In genomic region chr6:98945311-98946005, GRCh38 we compare ENCODE assay signal across 11 cellular contexts. TPM values are rescaled to one million over a fixed set of nuclear protein-coding genes. Genes with fewer than 3 reads are reported as not detected.
A peak's percentile ranks its signal among the peaks of the same experiment; 100 is the strongest.
DNase-seq lines count a peak whose midpoint lies in the region; ATAC-seq, FAIRE-seq and TF ChIP-seq lines count a peak whose summit lies in the region.
"Had no signal": no experiment of that assay in that cellular context is flagged by ENCODE, and none has a peak within 500 bp of the region (broad histone marks: within the 10 kb centered on the region; RNA-seq: fewer than 3 reads in every experiment).

No MANE protein-coding gene starts in this region.

- H3K36me3 ChIP-seq in SK-N-SH (replicated peaks in 1 of 2; ENCODE audit: control insufficient read depth in 1 of 2, insufficient read depth in 2 of 2, low read length in 1 of 2) (peaks cover 0 to 3% of the 10 kb centered on the region in 2 experiments), kidney (ENCODE audit: control insufficient read depth in 1 of 2, insufficient read depth in 2 of 2, low read length in 2 of 2) (no peaks in the 10 kb centered on the region)

- WGBS in SK-N-SH (ENCODE audit: low lambda C conversion rate): 60% methylated on average over 2 of the region's 2 CpGs

- H3K27ac Mint-ChIP-seq in activated T-helper 1 cell treated with anti-CD3 and anti-CD28 coated beads, Interleukin-12 subunit alpha, Interleukin-12 subunit beta, Interleukin-2, Interleukin-4 antibody, amounts not matched to agents 30 ng/mL and 10 ng/mL and 1 ng/mL, durations not matched to agents 14 hours and 24 hours and 36 hours: peak overlapping the region; percentile 40
- peak overlapping the region; percentile 91 to 93 for H3K27ac Mint-ChIP-seq in natural killer cell treated with Interleukin-12 subunit alpha and Interleukin-12 subunit beta and Interleukin-15 and Interleukin-18, amount 100 ng/mL, for 72 hours

- no peaks in the 10 kb centered on the region for H3K9me2 ChIP-seq in SK-N-SH

- DNase-seq in SK-N-SH (no peak), HFF-Myc (ENCODE audit: extremely low read depth, low read depth) (no peak), NCI-H187 (lab: John Stamatoyannopoulos, UW) (no peak), kidney (no peak)
- DNase-seq in activated T-helper 1 cell treated with anti-CD3 and anti-CD28 coated beads, Interleukin-12 subunit alpha, Interleukin-12 subunit beta, Interleukin-2, Interleukin-4 antibody, amounts not matched to agents 30 ng/mL and 10 ng/mL and 1 ng/mL, durations not matched to agents 14 hours and 24 hours and 36 hours (ENCODE audit: low spot score): no peak
- no peak for DNase-seq in natural killer cell treated with Interleukin-12 subunit alpha and Interleukin-12 subunit beta and Interleukin-15 and Interleukin-18, amount 100 ng/mL, for 72 hours (ENCODE audit: low spot score)
- no peak for DNase-seq in stimulated activated naive CD4-positive, alpha-beta T cell (lab: John Stamatoyannopoulos, UW)
- DNase-seq: hippocampal formation, NCI-H1105 had no signal

- H3K4me1 Mint-ChIP-seq in activated T-helper 1 cell treated with anti-CD3 and anti-CD28 coated beads, Interleukin-12 subunit alpha, Interleukin-12 subunit beta, Interleukin-2, Interleukin-4 antibody, amounts not matched to agents 30 ng/mL and 10 ng/mL and 1 ng/mL, durations not matched to agents 14 hours and 24 hours and 36 hours (ENCODE audit: low read depth): peaks cover 37% of the 10 kb centered on the region
- H3K4me1 Mint-ChIP-seq in natural killer cell treated with Interleukin-12 subunit alpha and Interleukin-12 subunit beta and Interleukin-15 and Interleukin-18, amount 100 ng/mL, for 72 hours (ENCODE audit: low read depth in 2 of 2): peaks cover 31 to 46% of the 10 kb centered on the region in 2 donors

- peak overlapping the region; percentile 87 to 94; a peak in 3 of 4 replicates for H3K4me3 ChIP-seq in SK-N-SH (ENCODE audit: low read depth in 2 of 2, low read length in 1 of 2)
- peak overlapping the region; percentile 94 for H3K4me3 ChIP-seq in HFF-Myc (replicated peaks; ENCODE audit: low read depth, low read length)
- H3K4me3 ChIP-seq in kidney (ENCODE audit: low read length in 2 of 2): peak overlapping the region in 1 of 2 donors; percentile 23

- H3K36me3 Mint-ChIP-seq in activated T-helper 1 cell treated with anti-CD3 and anti-CD28 coated beads, Interleukin-12 subunit alpha, Interleukin-12 subunit beta, Interleukin-2, Interleukin-4 antibody, amounts not matched to agents 30 ng/mL and 10 ng/mL and 1 ng/mL, durations not matched to agents 14 hours and 24 hours and 36 hours (ENCODE audit: low read depth): peaks cover 21% of the 10 kb centered on the region
- peaks cover 20% of the 10 kb centered on the region for H3K36me3 Mint-ChIP-seq in natural killer cell treated with Interleukin-12 subunit alpha and Interleukin-12 subunit beta and Interleukin-15 and Interleukin-18, amount 100 ng/mL, for 72 hours

- no peak for FAIRE-seq in kidney (lab: Jason Lieb, UNC)

- intact Hi-C loops in activated T-helper 1 cell treated with anti-CD3 and anti-CD28 coated beads, Interleukin-12 subunit alpha, Interleukin-12 subunit beta, Interleukin-2, Interleukin-4 antibody, amounts not matched to agents 30 ng/mL and 10 ng/mL and 1 ng/mL, durations not matched to agents 14 hours and 24 hours and 36 hours (cut with micrococcal nuclease): loop anchor here (2.0 to 5.0 kb wide), 5 partner anchors 65 to 1663 kb away; partner anchors contain the start of genes CCNC, MMS22L and PNISR
- intact Hi-C loops in kidney (cut with DNase I): no loop called here

- H3K4me1 ChIP-seq in SK-N-SH (ENCODE audit: control insufficient read depth in 1 of 2, insufficient read depth in 2 of 2, low read depth in 1 of 2, low read length in 1 of 2) (peaks cover 10 to 14% of the 10 kb centered on the region in 2 experiments; a peak in 3 of 4 replicates), kidney (ENCODE audit: control insufficient read depth in 1 of 2, insufficient read depth in 1 of 2, low read depth in 1 of 2, low read length in 2 of 2) (peaks cover 6 to 10% of the 10 kb centered on the region in 2 donors)

- no peak for TF ChIP-seq CTCF in SK-N-SH (IDR thresholded peaks at IDR 0.05)
- no peak for TF ChIP-seq CTCF in HFF-Myc (IDR thresholded peaks at IDR 0.05; ENCODE audit: low read depth, low read length, missing control alignments)
- TF ChIP-seq CTCF in kidney (IDR thresholded peaks at IDR 0.05; ENCODE audit: borderline replicate concordance, extremely low read depth, insufficient read depth): no peak

- no peak for TF ChIP-seq RAD21 in SK-N-SH (IDR thresholded peaks at IDR 0.05; ENCODE audit: low read length)

- H3F3A ChIP-seq in SK-N-SH (replicated peaks; ENCODE audit: insufficient read depth): peaks cover 31% of the 10 kb centered on the region

- H3K27me3 Mint-ChIP-seq in activated T-helper 1 cell treated with anti-CD3 and anti-CD28 coated beads, Interleukin-12 subunit alpha, Interleukin-12 subunit beta, Interleukin-2, Interleukin-4 antibody, amounts not matched to agents 30 ng/mL and 10 ng/mL and 1 ng/mL, durations not matched to agents 14 hours and 24 hours and 36 hours (ENCODE audit: insufficient read depth): peaks cover 10% of the 10 kb centered on the region
- peaks cover 5 to 7% of the 10 kb centered on the region in 2 donors for H3K27me3 Mint-ChIP-seq in natural killer cell treated with Interleukin-12 subunit alpha and Interleukin-12 subunit beta and Interleukin-15 and Interleukin-18, amount 100 ng/mL, for 72 hours

- CTCF ChIA-PET in SK-N-SH (lab: Yijun Ruan, JAX): no interaction called here

- H3K79me2 ChIP-seq in SK-N-SH (ENCODE audit: insufficient read depth): peaks cover 71% of the 10 kb centered on the region

- H3K27ac ChIP-seq in SK-N-SH (ENCODE audit: low read depth in 2 of 2, low read length in 1 of 2): peak overlapping the region; percentile 75 to 88; a peak in 3 of 4 replicates
- H3K27ac ChIP-seq in kidney (ENCODE audit: low read depth in 2 of 2, low read length in 2 of 2): no peak overlapping the region
- H3K27ac ChIP-seq: coronary artery had no signal

- H3K4me3 Mint-ChIP-seq in activated T-helper 1 cell treated with anti-CD3 and anti-CD28 coated beads, Interleukin-12 subunit alpha, Interleukin-12 subunit beta, Interleukin-2, Interleukin-4 antibody, amounts not matched to agents 30 ng/mL and 10 ng/mL and 1 ng/mL, durations not matched to agents 14 hours and 24 hours and 36 hours: peak overlapping the region; percentile 92
- H3K4me3 Mint-ChIP-seq in natural killer cell treated with Interleukin-12 subunit alpha and Interleukin-12 subunit beta and Interleukin-15 and Interleukin-18, amount 100 ng/mL, for 72 hours: peak overlapping the region; percentile 97

- peaks cover 24% of the 10 kb centered on the region; the same call in 1 of the 2 replicates for H4K20me1 ChIP-seq in SK-N-SH (ENCODE audit: insufficient read depth)

- no peaks in the 10 kb centered on the region for H3K27me3 ChIP-seq in SK-N-SH (ENCODE audit: insufficient read depth)

- 0 out of 2 replicates have a peak, but pooled peaks cover 9% of the 10 kb centered on the region for H3K9me3 ChIP-seq in SK-N-SH
- H3K9me3 ChIP-seq in kidney (ENCODE audit: control insufficient read depth in 1 of 2, low read length in 2 of 2): peaks cover 0 to 1% of the 10 kb centered on the region in 2 donors

- H3K9ac ChIP-seq in SK-N-SH (peak overlapping the region; percentile 88; the same call in 1 of the 2 replicates), kidney (ENCODE audit: low read length in 2 of 2) (no peak overlapping the region)

- no peak overlapping the region; the same call in 1 of the 2 replicates for H2AFZ ChIP-seq in SK-N-SH (ENCODE audit: low read depth)

- ATAC-seq in SK-N-SH treated with all-trans-retinoic acid at 6 μM for 48 hours: no peak
- no peak for ATAC-seq in natural killer cell treated with Interleukin-12 subunit alpha and Interleukin-12 subunit beta and Interleukin-15 and Interleukin-18, amount 100 ng/mL, for 72 hours

- H3K9me3 Mint-ChIP-seq in activated T-helper 1 cell treated with anti-CD3 and anti-CD28 coated beads, Interleukin-12 subunit alpha, Interleukin-12 subunit beta, Interleukin-2, Interleukin-4 antibody, amounts not matched to agents 30 ng/mL and 10 ng/mL and 1 ng/mL, durations not matched to agents 14 hours and 24 hours and 36 hours: peaks cover 32% of the 10 kb centered on the region
- no peaks in the 10 kb centered on the region for H3K9me3 Mint-ChIP-seq in natural killer cell treated with Interleukin-12 subunit alpha and Interleukin-12 subunit beta and Interleukin-15 and Interleukin-18, amount 100 ng/mL, for 72 hours

- TF ChIP-seq EP300 in SK-N-SH (IDR thresholded peaks at IDR 0.05; ENCODE audit: borderline replicate concordance in 1 of 2, low read depth in 1 of 2, low read length in 1 of 2): no peak

- POLR2A ChIA-PET in SK-N-SH (lab: Yijun Ruan, JAX): no interaction called here

- peak overlapping the region; percentile 100 for H3K4me2 ChIP-seq in SK-N-SH

TF ChIP-seq in SK-N-SH treated with all-trans-retinoic acid at 6 μM for 48 hours, 23 proteins besides CTCF, POLR2A, EP300 and RAD21 (continues in another document):
- TF ChIP-seq GLIS3 (CRISPR knock-in tag; IDR thresholded peaks at IDR 0.05) (no peak), ISL1 (CRISPR knock-in tag; IDR thresholded peaks at IDR 0.05) (no peak), ZC3H10 (CRISPR knock-in tag; IDR thresholded peaks at IDR 0.05) (no peak), PPARA (CRISPR knock-in tag; IDR thresholded peaks at IDR 0.05; ENCODE audit: borderline replicate concordance) (no peak), ZFP3 (CRISPR knock-in tag; IDR thresholded peaks at IDR 0.05) (no peak), ZNF70 (CRISPR knock-in tag; IDR thresholded peaks at IDR 0.05) (no peak), CREB5 (CRISPR knock-in tag; IDR thresholded peaks at IDR 0.05; ENCODE audit: low read depth) (no peak)

RNA-seq across cellular contexts. Expression of gene FBXL4, which starts 2.3 kb away (rescaled TPM):
- 8.1 and 11.1 TPM in 2 replicates for polyA plus RNA-seq in SK-N-SH (2012; rRNA removed)
- polyA plus RNA-seq in SK-N-SH (2012; cell fraction: cytosol; rRNA removed): 10.3 and 10.6 TPM in 2 replicates
- polyA plus RNA-seq in SK-N-SH (2012; cell fraction: nucleus; rRNA removed): 6.1 and 12.2 TPM in 2 replicates
- 13.1 and 13.3 TPM in 2 replicates for total RNA-seq in activated T-helper 1 cell treated with anti-CD3 and anti-CD28 coated beads, Interleukin-12 subunit alpha, Interleukin-12 subunit beta, Interleukin-2, Interleukin-4 antibody, amounts not matched to agents 30 ng/mL and 10 ng/mL and 1 ng/mL, durations not matched to agents 14 hours and 24 hours and 36 hours
- 10 to 100 TPM in 1 of 2 donors, 1 to 10 TPM in 1; 9.1 to 11.2 TPM for total RNA-seq in natural killer cell treated with Interleukin-12 subunit alpha and Interleukin-12 subunit beta and Interleukin-15 and Interleukin-18, amount 100 ng/mL, for 72 hours
- 25.8 TPM for total RNA-seq in kidney
- 7.6 TPM for polyA plus RNA-seq in kidney (ENCODE audit: insufficient read depth, low read depth, low replicate concordance)

Comparison
In these comparisons a context has a peak if more than half of its experiments do, and no peak if none do; other contexts are left out.
1. H3K27ac ChIP-seq: peak in SK-N-SH (2 of 2); none in kidney (0 of 2).